ENCODE assay signal across 16 cellular contexts in genomic region chr12:19683178-19683927, GRCh38.
DNase-seq lines count a peak whose midpoint lies in the region; ATAC-seq, FAIRE-seq and TF ChIP-seq lines count a peak whose summit lies in the region.
"Had no signal": no experiment of that assay in that cellular context is flagged by ENCODE, and none has a peak within 500 bp of the region (broad histone marks: within the 10 kb centered on the region; RNA-seq: fewer than 3 reads in every experiment).

No MANE protein-coding gene starts in this region.

- 76 to 88% (median 85%) methylated on average over 7 of the region's 7 CpGs for WGBS in small intestine, 3 donors
- WGBS in hepatocyte (ENCODE audit: low lambda C conversion rate, missing lambda C conversion rate), result 75% methylated on average over 7 of the region's 7 CpGs

- H3K4me3 Mint-ChIP-seq in stimulated activated naive CD8-positive, alpha-beta T cell treated with anti-CD3 and anti-CD28 coated beads, Interleukin-15, Interleukin-2, amounts not matched to agents 100 ng/mL and 50 ng/mL, for 24 hours, result no peak overlapping the region
- H3K4me3 Mint-ChIP-seq in stimulated activated naive CD8-positive, alpha-beta T cell treated with anti-CD3 and anti-CD28 coated beads, Interleukin-15, amount 100 ng/mL, for 72 hours, result no peak overlapping the region
- H3K4me3 Mint-ChIP-seq in astrocyte (ENCODE audit: unreplicated experiment), result peak overlapping the region; percentile 12
- H3K4me3 Mint-ChIP-seq: activated T-helper 17 cell treated with anti-CD3 and anti-CD28 coated beads, Interleukin-2, amount 50 U/mL, for 72 hours had no signal

- H3K79me2 ChIP-seq in astrocyte (ENCODE audit: insufficient read depth, low read length), result no peaks in the 10 kb centered on the region
- H3K79me2 ChIP-seq in hepatocyte, result no peaks in the 10 kb centered on the region

- H4K20me1 ChIP-seq in astrocyte (ENCODE audit: insufficient read depth, low read length) (no peaks in the 10 kb centered on the region), hepatocyte (ENCODE audit: insufficient read depth, poor library complexity, severe bottlenecking) (no peaks in the 10 kb centered on the region)

- H3K4me1 Mint-ChIP-seq in stimulated activated naive CD8-positive, alpha-beta T cell treated with anti-CD3 and anti-CD28 coated beads, Interleukin-15, Interleukin-2, amounts not matched to agents 100 ng/mL and 50 ng/mL, for 24 hours (ENCODE audit: low read depth), result peaks cover 40% of the 10 kb centered on the region
- peaks cover 54% of the 10 kb centered on the region for H3K4me1 Mint-ChIP-seq in stimulated activated naive CD8-positive, alpha-beta T cell treated with anti-CD3 and anti-CD28 coated beads, Interleukin-15, amount 100 ng/mL, for 72 hours
- peaks cover 18% of the 10 kb centered on the region for H3K4me1 Mint-ChIP-seq in astrocyte (ENCODE audit: low read depth, unreplicated experiment)

- peaks cover 14% of the 10 kb centered on the region for H3K9me3 Mint-ChIP-seq in stimulated activated naive CD8-positive, alpha-beta T cell treated with anti-CD3 and anti-CD28 coated beads, Interleukin-15, Interleukin-2, amounts not matched to agents 100 ng/mL and 50 ng/mL, for 24 hours
- H3K9me3 Mint-ChIP-seq in stimulated activated naive CD8-positive, alpha-beta T cell treated with anti-CD3 and anti-CD28 coated beads, Interleukin-15, amount 100 ng/mL, for 72 hours, result peaks cover 15 to 32% of the 10 kb centered on the region in 2 donors
- H3K9me3 Mint-ChIP-seq in astrocyte (ENCODE audit: unreplicated experiment), result peaks cover 3% of the 10 kb centered on the region

- no peak for ATAC-seq in stimulated activated naive CD8-positive, alpha-beta T cell treated with anti-CD3 and anti-CD28 coated beads, Interleukin-15, amount 100 ng/mL, for 72 hours
- no peak for ATAC-seq in GM21515 (IDR thresholded peaks at IDR 0.05; ENCODE audit: unreplicated experiment)
- ATAC-seq: activated T-helper 17 cell treated with anti-CD3 and anti-CD28 coated beads, Interleukin-2, amount 50 U/mL, for 72 hours had no signal

- H3K27ac Mint-ChIP-seq in stimulated activated naive CD8-positive, alpha-beta T cell treated with anti-CD3 and anti-CD28 coated beads, Interleukin-15, Interleukin-2, amounts not matched to agents 100 ng/mL and 50 ng/mL, for 24 hours, result peak overlapping the region; percentile 18
- H3K27ac Mint-ChIP-seq in stimulated activated naive CD8-positive, alpha-beta T cell treated with anti-CD3 and anti-CD28 coated beads, Interleukin-15, amount 100 ng/mL, for 72 hours, result no peak overlapping the region
- peak overlapping the region; percentile 68 for H3K27ac Mint-ChIP-seq in astrocyte (ENCODE audit: unreplicated experiment)
- H3K27ac Mint-ChIP-seq: activated T-helper 17 cell treated with anti-CD3 and anti-CD28 coated beads, Interleukin-2, amount 50 U/mL, for 72 hours had no signal

- peaks cover 16% of the 10 kb centered on the region for H3K36me3 Mint-ChIP-seq in stimulated activated naive CD8-positive, alpha-beta T cell treated with anti-CD3 and anti-CD28 coated beads, Interleukin-15, Interleukin-2, amounts not matched to agents 100 ng/mL and 50 ng/mL, for 24 hours (ENCODE audit: low read depth)
- H3K36me3 Mint-ChIP-seq in astrocyte (ENCODE audit: low read depth, unreplicated experiment), result no peaks in the 10 kb centered on the region

- H3K4me3 ChIP-seq in astrocyte (ENCODE audit: insufficient read depth, low read depth, low read length) (peak overlapping the region; percentile 14), small intestine (ENCODE audit: low read depth in 1 of 2, low read length in 2 of 2) (no peak overlapping the region), hepatocyte (no peak overlapping the region)
- H3K4me3 ChIP-seq: HAP-1, MG63, SJCRH30 had no signal

- peak; percentile 72 for FAIRE-seq in astrocyte (lab: Jason Lieb, UNC)
- no peak for FAIRE-seq in small intestine (lab: Jason Lieb, UNC)
- FAIRE-seq: colon had no signal

- no peaks in the 10 kb centered on the region for H3K27me3 ChIP-seq in astrocyte (ENCODE audit: insufficient read depth, low read length)
- no peaks in the 10 kb centered on the region for H3K27me3 ChIP-seq in small intestine (ENCODE audit: control insufficient read depth in 2 of 2, insufficient read depth in 2 of 2, low read length in 2 of 2)
- no peaks in the 10 kb centered on the region for H3K27me3 ChIP-seq in hepatocyte
- H3K27me3 ChIP-seq: MG63, SJCRH30 had no signal

- DNase-seq in stimulated activated naive CD8-positive, alpha-beta T cell treated with anti-CD3 and anti-CD28 coated beads, Interleukin-15, amount 100 ng/mL, for 72 hours, result no peak
- DNase-seq in astrocyte (ENCODE audit: low read depth) (peak; percentile 79), iris pigment epithelial cell (ENCODE audit: low read depth) (peak; percentile 66), small intestine (no peak), hepatocyte (ENCODE audit: low spot score) (no peak)
- DNase-seq in stimulated activated CD4-positive, alpha-beta T cell treated with anti-CD3 and anti-CD28 coated beads, Interleukin-1b, Interleukin-23, amount 100 ng/mL, for 48 hours, result no peak
- DNase-seq: ACHN; activated CD4-positive, CD25-positive, alpha-beta regulatory T cell; MG63; NCI-H446 treated with DMSO at 0.1 percent for 48 hours; SJCRH30 had no signal

- H3K36me3 ChIP-seq in astrocyte (ENCODE audit: insufficient read depth, low read length) (no peaks in the 10 kb centered on the region), small intestine (ENCODE audit: control insufficient read depth in 2 of 2, insufficient read depth in 2 of 2, low read length in 2 of 2) (no peaks in the 10 kb centered on the region), hepatocyte (replicated peaks; ENCODE audit: insufficient read depth, low read depth) (no peaks in the 10 kb centered on the region)
- H3K36me3 ChIP-seq: HAP-1, MG63, SJCRH30 had no signal

- peak overlapping the region; percentile 47 for H3K9ac ChIP-seq in astrocyte (ENCODE audit: low read length)

- H3K27ac ChIP-seq in astrocyte (ENCODE audit: low read depth, low read length) (peak overlapping the region; percentile 65), small intestine (ENCODE audit: low read depth in 1 of 2, low read length in 1 of 2) (peak overlapping the region in 1 of 2 donors; percentile 24), hepatocyte (no peak overlapping the region)
- H3K27ac ChIP-seq: SJCRH30 had no signal

- no peaks in the 10 kb centered on the region for H3K27me3 Mint-ChIP-seq in stimulated activated naive CD8-positive, alpha-beta T cell treated with anti-CD3 and anti-CD28 coated beads, Interleukin-15, Interleukin-2, amounts not matched to agents 100 ng/mL and 50 ng/mL, for 24 hours
- no peaks in the 10 kb centered on the region for H3K27me3 Mint-ChIP-seq in stimulated activated naive CD8-positive, alpha-beta T cell treated with anti-CD3 and anti-CD28 coated beads, Interleukin-15, amount 100 ng/mL, for 72 hours
- H3K27me3 Mint-ChIP-seq in astrocyte (ENCODE audit: low read depth, unreplicated experiment), result no peaks in the 10 kb centered on the region
- H3K27me3 Mint-ChIP-seq: activated T-helper 17 cell treated with anti-CD3 and anti-CD28 coated beads, Interleukin-2, amount 50 U/mL, for 72 hours had no signal

- peak overlapping the region; percentile 81 for H3K4me2 ChIP-seq in astrocyte (ENCODE audit: low read length)
- no peak overlapping the region for H3K4me2 ChIP-seq in hepatocyte

- H3K4me1 ChIP-seq in astrocyte (ENCODE audit: insufficient read depth, low read length) (peaks cover 11% of the 10 kb centered on the region), small intestine (ENCODE audit: control insufficient read depth in 2 of 2, insufficient read depth in 1 of 2, low read depth in 1 of 2, low read length in 1 of 2) (no peaks in the 10 kb centered on the region), hepatocyte (ENCODE audit: insufficient read depth) (no peaks in the 10 kb centered on the region)
- H3K4me1 ChIP-seq: HAP-1 had no signal

- peak overlapping the region; percentile 42 for H2AFZ ChIP-seq in astrocyte (ENCODE audit: low read depth, low read length)
- H2AFZ ChIP-seq in hepatocyte, result no peak overlapping the region

- H3K9me3 ChIP-seq in astrocyte (ENCODE audit: insufficient read depth, low read depth, low read length) (no peaks in the 10 kb centered on the region), small intestine (ENCODE audit: control insufficient read depth, low read depth) (no peaks in the 10 kb centered on the region), hepatocyte (ENCODE audit: low read depth) (no peaks in the 10 kb centered on the region)
- H3K9me3 ChIP-seq: HAP-1, SJCRH30 had no signal

- TF ChIP-seq CTCF in astrocyte (IDR thresholded peaks at IDR 0.05; ENCODE audit: insufficient read depth, low read depth, low read length) (no peak), hepatocyte (IDR thresholded peaks at IDR 0.05; ENCODE audit: poor library complexity) (no peak)

- no peaks in the 10 kb centered on the region for H3K9me2 ChIP-seq in hepatocyte (replicated peaks; ENCODE audit: insufficient read depth)

Comparison
In these comparisons a context has a peak if more than half of its experiments do, and no peak if none do; other contexts are left out.
1. H3K27ac Mint-ChIP-seq: peak in stimulated activated naive CD8-positive, alpha-beta T cell treated with anti-CD3 and anti-CD28 coated beads, Interleukin-15, Interleukin-2, amounts not matched to agents 100 ng/mL and 50 ng/mL, for 24 hours (single experiment) and astrocyte (single experiment); none in stimulated activated naive CD8-positive, alpha-beta T cell treated with anti-CD3 and anti-CD28 coated beads, Interleukin-15, amount 100 ng/mL, for 72 hours (0 of 2).
2. DNase-seq: peak in astrocyte (single experiment) and iris pigment epithelial cell (single experiment); none in stimulated activated naive CD8-positive, alpha-beta T cell treated with anti-CD3 and anti-CD28 coated beads, Interleukin-15, amount 100 ng/mL, for 72 hours (0 of 2), small intestine (single experiment), stimulated activated CD4-positive, alpha-beta T cell treated with anti-CD3 and anti-CD28 coated beads, Interleukin-1b, Interleukin-23, amount 100 ng/mL, for 48 hours (single experiment) and hepatocyte (single experiment).